29 cellular contexts compared by ENCODE assay signal in the genomic region with DNA sequence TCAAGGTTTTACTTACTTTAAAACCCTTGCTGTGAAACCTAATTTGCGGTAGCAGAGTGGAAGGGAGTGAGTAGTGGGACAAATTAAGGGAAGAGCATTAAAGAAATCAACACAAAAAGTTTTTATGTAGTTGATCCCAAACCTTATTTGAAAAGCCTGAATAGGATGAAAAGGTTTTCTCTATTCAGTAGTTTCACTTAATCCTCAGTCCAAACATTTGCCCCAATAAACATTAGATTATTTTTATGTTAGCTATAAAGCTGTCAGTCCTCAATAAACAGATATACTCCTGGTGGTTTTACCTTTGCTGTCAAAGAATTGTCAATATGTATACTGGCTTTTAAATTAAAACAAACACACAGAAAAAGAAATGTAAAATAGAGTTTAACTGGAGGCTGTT.
"Had no signal": no experiment of that assay in that cellular context is flagged by ENCODE, and none has a peak within 500 bp of the region (broad histone marks: within the 10 kb centered on the region; RNA-seq: fewer than 3 reads in every experiment).

No MANE protein-coding gene starts in this region.

- H3K36me3 Mint-ChIP-seq: immature natural killer cell; naive thymus-derived CD8-positive, alpha-beta T cell; stimulated activated memory B cell treated with anti-CD40 and anti-IgM and Interleukin-4, amounts not matched to agents 10 μg/mL and 1 μg/mL and 100 μg/mL, for 72 hours had no signal

- H3K36me3 ChIP-seq: left lung, lower lobe of right lung, neutrophil, ovary, right atrium auricular region, right lobe of liver, thyroid gland, upper lobe of right lung had no signal

- H3K4me1 Mint-ChIP-seq: immature natural killer cell; naive thymus-derived CD8-positive, alpha-beta T cell; nephron; neural crest cell; stimulated activated memory B cell treated with anti-CD40 and anti-IgM and Interleukin-4, amounts not matched to agents 10 μg/mL and 1 μg/mL and 100 μg/mL, for 72 hours; stimulated activated naive CD8-positive, alpha-beta T cell treated with anti-CD3 and anti-CD28 coated beads, Interleukin-15, amount 100 ng/mL, for 72 hours had no signal

- H3K9me3 Mint-ChIP-seq: nephron, neural crest cell had no signal

- H3K27ac ChIP-seq: left lung, lower lobe of right lung, neutrophil, ovary, right atrium auricular region, right lobe of liver, testis, thyroid gland, upper lobe of right lung had no signal

- DNase-seq: hypothalamus; immature natural killer cell; kidney; left colon; left lung; lower lobe of right lung; mammary epithelial cell; mesenchymal stem cell; naive thymus-derived CD8-positive, alpha-beta T cell; ovary; right lobe of liver; stimulated activated CD4-positive, alpha-beta T cell treated with anti-CD3 and anti-CD28 coated beads, Interleukin-1b, Interleukin-23, amount 100 ng/mL, for 48 hours; stimulated activated CD4-positive, alpha-beta T cell treated with anti-CD3 and anti-CD28 coated beads, Interleukin-2, amount 100 ng/mL, for 48 hours; stimulated activated CD4-positive, alpha-beta T cell treated with anti-CD3 and anti-CD28 coated beads, Interleukin-4, amount 100 ng/mL, for 4 hours; stimulated activated CD8-positive, alpha-beta memory T cell treated with anti-CD3 and anti-CD28 coated beads, Interleukin-4, amount 100 ng/mL, for 48 hours; stimulated activated naive CD4-positive, alpha-beta T cell treated with Interleukin-2 at 50 U/mL for 16 hours; stimulated activated naive CD8-positive, alpha-beta T cell treated with anti-CD3 and anti-CD28 coated beads, Interleukin-15, amount 100 ng/mL, for 72 hours; substantia nigra; testis; thyroid gland; trophoblast cell; upper lobe of right lung had no signal

- ATAC-seq: left colon; left lung; lower lobe of right lung; naive thymus-derived CD8-positive, alpha-beta T cell; right lobe of liver; stimulated activated memory B cell treated with anti-CD40 and anti-IgM and Interleukin-4, amounts not matched to agents 10 μg/mL and 1 μg/mL and 100 μg/mL, for 72 hours; stimulated activated naive CD8-positive, alpha-beta T cell treated with anti-CD3 and anti-CD28 coated beads, Interleukin-15, amount 100 ng/mL, for 72 hours; upper lobe of right lung had no signal

- H3K27me3 ChIP-seq: left lung, neutrophil, ovary, right atrium auricular region, right lobe of liver, testis, thyroid gland, upper lobe of right lung had no signal

- H3K27me3 Mint-ChIP-seq: stimulated activated memory B cell treated with anti-CD40 and anti-IgM and Interleukin-4, amounts not matched to agents 10 μg/mL and 1 μg/mL and 100 μg/mL, for 72 hours; stimulated activated naive CD8-positive, alpha-beta T cell treated with anti-CD3 and anti-CD28 coated beads, Interleukin-15, amount 100 ng/mL, for 72 hours had no signal

- H3K27ac Mint-ChIP-seq: immature natural killer cell; naive thymus-derived CD8-positive, alpha-beta T cell; nephron; progenitor cell of endocrine pancreas; stimulated activated memory B cell treated with anti-CD40 and anti-IgM and Interleukin-4, amounts not matched to agents 10 μg/mL and 1 μg/mL and 100 μg/mL, for 72 hours; stimulated activated naive CD8-positive, alpha-beta T cell treated with anti-CD3 and anti-CD28 coated beads, Interleukin-15, amount 100 ng/mL, for 72 hours had no signal

- H3K4me1 ChIP-seq: left lung, lower lobe of right lung, right atrium auricular region, right lobe of liver, testis, thyroid gland, upper lobe of right lung had no signal

- H3K9me3 ChIP-seq: left lung, lower lobe of right lung, neutrophil, ovary, right atrium auricular region, right lobe of liver, testis, thyroid gland, upper lobe of right lung had no signal

- H3K4me3 ChIP-seq: left lung, lower lobe of right lung, ovary, right atrium auricular region, right lobe of liver, smooth muscle cell, testis, thyroid gland, upper lobe of right lung had no signal

- H3K4me3 Mint-ChIP-seq: immature natural killer cell; naive thymus-derived CD8-positive, alpha-beta T cell; nephron; neural crest cell; stimulated activated memory B cell treated with anti-CD40 and anti-IgM and Interleukin-4, amounts not matched to agents 10 μg/mL and 1 μg/mL and 100 μg/mL, for 72 hours; stimulated activated naive CD8-positive, alpha-beta T cell treated with anti-CD3 and anti-CD28 coated beads, Interleukin-15, amount 100 ng/mL, for 72 hours had no signal

- H3K4me2 ChIP-seq: smooth muscle cell had no signal
